1 cellular context compared by ENCODE assay signal in genomic region chr18:44893045-44893706, GRCh38.
TF ChIP-seq lines count a peak whose summit lies in the region.

No MANE protein-coding gene starts in this region.

TF ChIP-seq in SK-N-SH treated with all-trans-retinoic acid at 6 μM for 48 hours, 23 proteins besides CTCF, POLR2A, EP300 and RAD21 (continued from another document):
- TF ChIP-seq CREB5 (CRISPR knock-in tag; IDR thresholded peaks at IDR 0.05; ENCODE audit: low read depth), result no peak
- TF ChIP-seq ISL1 (CRISPR knock-in tag; IDR thresholded peaks at IDR 0.05), result no peak
- no peak; the same call in 1 of the 2 replicates for TF ChIP-seq TOX (CRISPR knock-in tag; IDR thresholded peaks at IDR 0.05; ENCODE audit: borderline replicate concordance)
- TF ChIP-seq ZFP3 (CRISPR knock-in tag; IDR thresholded peaks at IDR 0.05), result no peak
- TF ChIP-seq ARNTL (CRISPR knock-in tag; IDR thresholded peaks at IDR 0.05; ENCODE audit: borderline replicate concordance, low read depth), result no peak
- no peak for TF ChIP-seq ZNF70 (CRISPR knock-in tag; IDR thresholded peaks at IDR 0.05)
- TF ChIP-seq TSHZ2 (CRISPR knock-in tag; IDR thresholded peaks at IDR 0.05), result no peak
- no peak for TF ChIP-seq GLIS3 (CRISPR knock-in tag; IDR thresholded peaks at IDR 0.05)
- TF ChIP-seq POU6F1 (CRISPR knock-in tag; IDR thresholded peaks at IDR 0.05; ENCODE audit: borderline replicate concordance, low read depth), result no peak
- TF ChIP-seq BACH2 (CRISPR knock-in tag; IDR thresholded peaks at IDR 0.05; ENCODE audit: borderline replicate concordance), result no peak
